ENCODE assay signal across 21 cellular contexts in the genomic region with DNA sequence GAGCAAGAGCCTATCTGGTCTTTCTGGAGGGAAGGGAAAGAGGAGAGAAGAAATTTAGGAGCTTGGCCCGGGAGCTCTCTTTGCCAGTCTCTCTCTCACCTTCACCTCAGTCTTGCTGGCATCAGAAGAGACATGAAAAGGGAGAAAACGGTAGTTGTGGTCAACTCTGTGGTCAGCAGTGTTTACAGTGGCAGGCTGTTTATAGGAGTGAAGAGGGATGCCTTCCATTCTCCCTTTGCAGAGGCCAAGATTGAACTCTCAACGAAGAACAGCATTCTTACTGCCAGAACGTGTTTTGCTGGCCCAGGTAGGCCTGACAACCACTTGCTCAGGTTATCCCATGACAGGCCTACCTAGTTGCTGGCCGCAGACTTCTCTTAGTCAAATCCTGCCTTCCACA.
A peak's percentile ranks its signal among the peaks of the same experiment; 100 is the strongest.
DNase-seq lines count a peak whose midpoint lies in the region; ATAC-seq and TF ChIP-seq lines count a peak whose summit lies in the region.
"Had no signal": no experiment of that assay in that cellular context is flagged by ENCODE, and none has a peak within 500 bp of the region (broad histone marks: within the 10 kb centered on the region; RNA-seq: fewer than 3 reads in every experiment).

No MANE protein-coding gene starts in this region.

- H3K36me3 ChIP-seq in GM23338 (ENCODE audit: insufficient read depth) = no peaks in the 10 kb centered on the region
- H3K36me3 ChIP-seq: BLaER1, HAP-1 had no signal

- DNase-seq in GM23338 (ENCODE audit: low spot score) (no peak), M059J (ENCODE audit: low read depth) (peak; percentile 55), SW480 (ENCODE audit: low spot score) (peak; percentile 67), memory B cell (ENCODE audit: low spot score in 2 of 2) (no peak), posterior vena cava (ENCODE audit: low spot score) (no peak), NCI-H1417 treated with DMSO at 0.1 percent for 48 hours (lab: John Stamatoyannopoulos, UW) (no peak)
- no peak for DNase-seq in stimulated activated effector memory CD8-positive, alpha-beta T cell treated with anti-CD3 and anti-CD28 coated beads, Interleukin-12 subunit alpha, Interleukin-12 subunit beta, amount 100 ng/mL, for 72 hours (ENCODE audit: low spot score in 2 of 2)
- DNase-seq: ACHN; Caco-2; CD4-positive, alpha-beta memory T cell; DMS 273 treated with DMSO at 0.1 percent for 48 hours; GDM1; NCI-H1092; NCI-H1436 treated with DMSO at 0.1 percent for 48 hours; NCI-H1930; SIG-M5 had no signal

- H3K27ac Mint-ChIP-seq in GM23338 (no peak overlapping the region), memory B cell (peak overlapping the region; percentile 19)
- H3K27ac Mint-ChIP-seq in stimulated activated effector memory CD8-positive, alpha-beta T cell treated with anti-CD3 and anti-CD28 coated beads, Interleukin-12 subunit alpha, Interleukin-12 subunit beta, amount 100 ng/mL, for 72 hours = no peak overlapping the region
- H3K27ac Mint-ChIP-seq: CD4-positive, alpha-beta memory T cell; T-helper 1 cell treated with Interleukin-12 subunit alpha and Interleukin-12 subunit beta and Interleukin-4 antibody, amounts not matched to agents 30 μg/mL and 1 μg/mL, for 36 hours had no signal

- ATAC-seq in GM23338 = no peak
- no peak for ATAC-seq in memory B cell (ENCODE audit: low read depth)
- no peak for ATAC-seq in GM19397 (IDR thresholded peaks at IDR 0.05; ENCODE audit: unreplicated experiment)
- ATAC-seq in stimulated activated effector memory CD8-positive, alpha-beta T cell treated with anti-CD3 and anti-CD28 coated beads, Interleukin-12 subunit alpha, Interleukin-12 subunit beta, amount 100 ng/mL, for 72 hours = no peak

- H3K4me1 Mint-ChIP-seq in GM23338 = no peaks in the 10 kb centered on the region
- peaks cover 4% of the 10 kb centered on the region for H3K4me1 Mint-ChIP-seq in memory B cell
- no peaks in the 10 kb centered on the region for H3K4me1 Mint-ChIP-seq in stimulated activated effector memory CD8-positive, alpha-beta T cell treated with anti-CD3 and anti-CD28 coated beads, Interleukin-12 subunit alpha, Interleukin-12 subunit beta, amount 100 ng/mL, for 72 hours

- H4K20me1 ChIP-seq in GM23338 (replicated peaks; ENCODE audit: insufficient read depth) = no peaks in the 10 kb centered on the region
- H4K20me1 ChIP-seq: BLaER1 had no signal

- H3K27me3 ChIP-seq in GM23338 (ENCODE audit: insufficient read depth) = no peaks in the 10 kb centered on the region
- H3K27me3 ChIP-seq: BLaER1 had no signal

- H3K9me3 Mint-ChIP-seq in GM23338 = no peaks in the 10 kb centered on the region
- H3K9me3 Mint-ChIP-seq in memory B cell = no peaks in the 10 kb centered on the region
- no peaks in the 10 kb centered on the region for H3K9me3 Mint-ChIP-seq in stimulated activated effector memory CD8-positive, alpha-beta T cell treated with anti-CD3 and anti-CD28 coated beads, Interleukin-12 subunit alpha, Interleukin-12 subunit beta, amount 100 ng/mL, for 72 hours
- H3K9me3 Mint-ChIP-seq: CD4-positive, alpha-beta memory T cell; T-helper 1 cell treated with Interleukin-12 subunit alpha and Interleukin-12 subunit beta and Interleukin-4 antibody, amounts not matched to agents 30 μg/mL and 1 μg/mL, for 36 hours had no signal

- no peaks in the 10 kb centered on the region for H3K9me2 ChIP-seq in GM23338 (ENCODE audit: insufficient read depth)

- no peak overlapping the region for H3K4me2 ChIP-seq in GM23338
- H3K4me2 ChIP-seq: BLaER1, KMS-11 had no signal

- H3K79me2 ChIP-seq in GM23338 (replicated peaks; ENCODE audit: insufficient read depth) = no peaks in the 10 kb centered on the region

- no peak for TF ChIP-seq CTCF in GM23338 (conservative IDR thresholded peaks at IDR 0.05; ENCODE audit: low read depth in 2 of 2)

- H2AFZ ChIP-seq in GM23338 = peak overlapping the region; percentile 43; the same call in 1 of the 2 replicates

- no peak overlapping the region for H3K4me3 Mint-ChIP-seq in GM23338
- no peak overlapping the region for H3K4me3 Mint-ChIP-seq in memory B cell
- H3K4me3 Mint-ChIP-seq in stimulated activated effector memory CD8-positive, alpha-beta T cell treated with anti-CD3 and anti-CD28 coated beads, Interleukin-12 subunit alpha, Interleukin-12 subunit beta, amount 100 ng/mL, for 72 hours = no peak overlapping the region
- H3K4me3 Mint-ChIP-seq: CD4-positive, alpha-beta memory T cell; T-helper 1 cell treated with Interleukin-12 subunit alpha and Interleukin-12 subunit beta and Interleukin-4 antibody, amounts not matched to agents 30 μg/mL and 1 μg/mL, for 36 hours had no signal

- H3K4me1 ChIP-seq in GM23338 (ENCODE audit: insufficient read depth) = no peaks in the 10 kb centered on the region
- H3K4me1 ChIP-seq: Caco-2, HAP-1 had no signal

- intact Hi-C loops in posterior vena cava (cut with DNase I) = loop anchor here in 1 of 2 donors (10.0 kb wide), 2 partner anchors 417 to 1057 kb away; no protein-coding TSS in a partner anchor

- no peaks in the 10 kb centered on the region for H3F3A ChIP-seq in GM23338 (replicated peaks; ENCODE audit: low read depth)

- H3K27me3 Mint-ChIP-seq in GM23338 (ENCODE audit: insufficient read depth, low read depth, poor library complexity) (peaks cover 4% of the 10 kb centered on the region), memory B cell (peaks cover 4% of the 10 kb centered on the region)
- H3K27me3 Mint-ChIP-seq: CD4-positive, alpha-beta memory T cell had no signal

- no peak overlapping the region for H3K4me3 ChIP-seq in GM23338
- H3K4me3 ChIP-seq: BLaER1, HAP-1 had no signal

- no peak overlapping the region for H3K27ac ChIP-seq in GM23338 (ENCODE audit: low read depth)
- H3K27ac ChIP-seq: BLaER1, KMS-11 had no signal

- no peaks in the 10 kb centered on the region for H3K36me3 Mint-ChIP-seq in GM23338 (ENCODE audit: low read depth)
- no peaks in the 10 kb centered on the region for H3K36me3 Mint-ChIP-seq in memory B cell
- H3K36me3 Mint-ChIP-seq in stimulated activated effector memory CD8-positive, alpha-beta T cell treated with anti-CD3 and anti-CD28 coated beads, Interleukin-12 subunit alpha, Interleukin-12 subunit beta, amount 100 ng/mL, for 72 hours = no peaks in the 10 kb centered on the region
- H3K36me3 Mint-ChIP-seq: CD4-positive, alpha-beta memory T cell had no signal

TF ChIP-seq in GM23338, 12 proteins besides CTCF, POLR2A, EP300 and RAD21 (continues in another document):
- TF ChIP-seq NANOG (IDR thresholded peaks at IDR 0.05; ENCODE audit: borderline replicate concordance) (no peak), ZNF331 (CRISPR knock-in tag; IDR thresholded peaks at IDR 0.05; ENCODE audit: low read depth) (no peak), POLR2AphosphoS5 (IDR thresholded peaks at IDR 0.05; ENCODE audit: low read depth) (no peak), EZH2 (IDR thresholded peaks at IDR 0.05; ENCODE audit: low read depth, unreplicated experiment) (no peak), ZNF114 (CRISPR knock-in tag; IDR thresholded peaks at IDR 0.05) (no peak)
- TF ChIP-seq, protein P1, sequence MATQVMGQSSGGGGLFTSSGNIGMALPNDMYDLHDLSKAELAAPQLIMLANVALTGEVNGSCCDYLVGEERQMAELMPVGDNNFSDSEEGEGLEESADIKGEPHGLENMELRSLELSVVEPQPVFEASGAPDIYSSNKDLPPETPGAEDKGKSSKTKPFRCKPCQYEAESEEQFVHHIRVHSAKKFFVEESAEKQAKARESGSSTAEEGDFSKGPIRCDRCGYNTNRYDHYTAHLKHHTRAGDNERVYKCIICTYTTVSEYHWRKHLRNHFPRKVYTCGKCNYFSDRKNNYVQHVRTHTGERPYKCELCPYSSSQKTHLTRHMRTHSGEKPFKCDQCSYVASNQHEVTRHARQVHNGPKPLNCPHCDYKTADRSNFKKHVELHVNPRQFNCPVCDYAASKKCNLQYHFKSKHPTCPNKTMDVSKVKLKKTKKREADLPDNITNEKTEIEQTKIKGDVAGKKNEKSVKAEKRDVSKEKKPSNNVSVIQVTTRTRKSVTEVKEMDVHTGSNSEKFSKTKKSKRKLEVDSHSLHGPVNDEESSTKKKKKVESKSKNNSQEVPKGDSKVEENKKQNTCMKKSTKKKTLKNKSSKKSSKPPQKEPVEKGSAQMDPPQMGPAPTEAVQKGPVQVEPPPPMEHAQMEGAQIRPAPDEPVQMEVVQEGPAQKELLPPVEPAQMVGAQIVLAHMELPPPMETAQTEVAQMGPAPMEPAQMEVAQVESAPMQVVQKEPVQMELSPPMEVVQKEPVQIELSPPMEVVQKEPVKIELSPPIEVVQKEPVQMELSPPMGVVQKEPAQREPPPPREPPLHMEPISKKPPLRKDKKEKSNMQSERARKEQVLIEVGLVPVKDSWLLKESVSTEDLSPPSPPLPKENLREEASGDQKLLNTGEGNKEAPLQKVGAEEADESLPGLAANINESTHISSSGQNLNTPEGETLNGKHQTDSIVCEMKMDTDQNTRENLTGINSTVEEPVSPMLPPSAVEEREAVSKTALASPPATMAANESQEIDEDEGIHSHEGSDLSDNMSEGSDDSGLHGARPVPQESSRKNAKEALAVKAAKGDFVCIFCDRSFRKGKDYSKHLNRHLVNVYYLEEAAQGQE (IDR thresholded peaks at IDR 0.05; ENCODE audit: unreplicated experiment) = no peak

Comparison
In these comparisons a context has a peak if more than half of its experiments do, and no peak if none do; other contexts are left out.
1. DNase-seq: peak in M059J (single experiment) and SW480 (single experiment); none in GM23338 (single experiment), memory B cell (0 of 2), posterior vena cava (single experiment), stimulated activated effector memory CD8-positive, alpha-beta T cell treated with anti-CD3 and anti-CD28 coated beads, Interleukin-12 subunit alpha, Interleukin-12 subunit beta, amount 100 ng/mL, for 72 hours (0 of 2) and NCI-H1417 treated with DMSO at 0.1 percent for 48 hours (single experiment).